In genomic region chr3:34292605-34293300, GRCh38 we compare ENCODE assay signal across 2 cellular contexts.
A peak's percentile ranks its signal among the peaks of the same experiment; 100 is the strongest.
TF ChIP-seq lines count a peak whose summit lies in the region.

No MANE protein-coding gene starts in this region.

TF ChIP-seq in SK-N-SH, 30 proteins besides CTCF, POLR2A, EP300 and RAD21 (continued from another document):
- TF ChIP-seq, protein P1, sequence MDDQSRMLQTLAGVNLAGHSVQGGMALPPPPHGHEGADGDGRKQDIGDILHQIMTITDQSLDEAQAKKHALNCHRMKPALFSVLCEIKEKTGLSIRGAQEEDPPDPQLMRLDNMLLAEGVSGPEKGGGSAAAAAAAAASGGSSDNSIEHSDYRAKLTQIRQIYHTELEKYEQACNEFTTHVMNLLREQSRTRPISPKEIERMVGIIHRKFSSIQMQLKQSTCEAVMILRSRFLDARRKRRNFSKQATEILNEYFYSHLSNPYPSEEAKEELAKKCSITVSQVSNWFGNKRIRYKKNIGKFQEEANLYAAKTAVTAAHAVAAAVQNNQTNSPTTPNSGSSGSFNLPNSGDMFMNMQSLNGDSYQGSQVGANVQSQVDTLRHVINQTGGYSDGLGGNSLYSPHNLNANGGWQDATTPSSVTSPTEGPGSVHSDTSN (IDR thresholded peaks at IDR 0.05), result no peak
- peak; percentile 49; the same call in 1 of the 2 replicates for TF ChIP-seq FOXJ3 (CRISPR knock-in tag; IDR thresholded peaks at IDR 0.05)
- peak; percentile 77 for TF ChIP-seq GATA2 (CRISPR knock-in tag; IDR thresholded peaks at IDR 0.05)
- TF ChIP-seq TAF1 (IDR thresholded peaks at IDR 0.05; ENCODE audit: borderline replicate concordance, low read depth, low read length), result no peak
- no peak for TF ChIP-seq CHD2 (IDR thresholded peaks at IDR 0.05; ENCODE audit: low read length, partially characterized antibody)
- no peak for TF ChIP-seq GABPA (IDR thresholded peaks at IDR 0.05; ENCODE audit: low read depth)
- no peak for TF ChIP-seq TEAD4 (IDR thresholded peaks at IDR 0.05; ENCODE audit: borderline replicate concordance, insufficient read depth)
- TF ChIP-seq JUND (IDR thresholded peaks at IDR 0.05), result no peak
- TF ChIP-seq EZH2phosphoT487 (IDR thresholded peaks at IDR 0.05; ENCODE audit: borderline replicate concordance, low read depth), result no peak
- TF ChIP-seq RCOR1 (IDR thresholded peaks at IDR 0.05; ENCODE audit: low read length), result peak; percentile 57; the same call in 1 of the 2 replicates
- TF ChIP-seq SMC3 (IDR thresholded peaks at IDR 0.05; ENCODE audit: low read depth, low read length), result no peak
- no peak for TF ChIP-seq POLR2AphosphoS5 (IDR thresholded peaks at IDR 0.05; ENCODE audit: low read depth, low read length)
- no peak for TF ChIP-seq USF1 (IDR thresholded peaks at IDR 0.05; ENCODE audit: borderline replicate concordance, low read depth)
- TF ChIP-seq, protein P2, sequence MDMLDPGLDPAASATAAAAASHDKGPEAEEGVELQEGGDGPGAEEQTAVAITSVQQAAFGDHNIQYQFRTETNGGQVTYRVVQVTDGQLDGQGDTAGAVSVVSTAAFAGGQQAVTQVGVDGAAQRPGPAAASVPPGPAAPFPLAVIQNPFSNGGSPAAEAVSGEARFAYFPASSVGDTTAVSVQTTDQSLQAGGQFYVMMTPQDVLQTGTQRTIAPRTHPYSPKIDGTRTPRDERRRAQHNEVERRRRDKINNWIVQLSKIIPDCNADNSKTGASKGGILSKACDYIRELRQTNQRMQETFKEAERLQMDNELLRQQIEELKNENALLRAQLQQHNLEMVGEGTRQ (IDR thresholded peaks at IDR 0.05; ENCODE audit: borderline replicate concordance, low read depth, low read length), result no peak
- TF ChIP-seq RFX5 (IDR thresholded peaks at IDR 0.05; ENCODE audit: low read length), result no peak
- TF ChIP-seq MXI1 (IDR thresholded peaks at IDR 0.05; ENCODE audit: low read depth, low read length), result no peak
- TF ChIP-seq FOSL2 (IDR thresholded peaks at IDR 0.05; ENCODE audit: borderline replicate concordance, low read depth), result no peak
- no peak for TF ChIP-seq FOXM1 (IDR thresholded peaks at IDR 0.05; ENCODE audit: low read depth)

TF ChIP-seq in SK-N-SH treated with all-trans-retinoic acid at 6 μM for 48 hours, 23 proteins besides CTCF, POLR2A, EP300 and RAD21 (continued from another document):
- TF ChIP-seq, protein P3, sequence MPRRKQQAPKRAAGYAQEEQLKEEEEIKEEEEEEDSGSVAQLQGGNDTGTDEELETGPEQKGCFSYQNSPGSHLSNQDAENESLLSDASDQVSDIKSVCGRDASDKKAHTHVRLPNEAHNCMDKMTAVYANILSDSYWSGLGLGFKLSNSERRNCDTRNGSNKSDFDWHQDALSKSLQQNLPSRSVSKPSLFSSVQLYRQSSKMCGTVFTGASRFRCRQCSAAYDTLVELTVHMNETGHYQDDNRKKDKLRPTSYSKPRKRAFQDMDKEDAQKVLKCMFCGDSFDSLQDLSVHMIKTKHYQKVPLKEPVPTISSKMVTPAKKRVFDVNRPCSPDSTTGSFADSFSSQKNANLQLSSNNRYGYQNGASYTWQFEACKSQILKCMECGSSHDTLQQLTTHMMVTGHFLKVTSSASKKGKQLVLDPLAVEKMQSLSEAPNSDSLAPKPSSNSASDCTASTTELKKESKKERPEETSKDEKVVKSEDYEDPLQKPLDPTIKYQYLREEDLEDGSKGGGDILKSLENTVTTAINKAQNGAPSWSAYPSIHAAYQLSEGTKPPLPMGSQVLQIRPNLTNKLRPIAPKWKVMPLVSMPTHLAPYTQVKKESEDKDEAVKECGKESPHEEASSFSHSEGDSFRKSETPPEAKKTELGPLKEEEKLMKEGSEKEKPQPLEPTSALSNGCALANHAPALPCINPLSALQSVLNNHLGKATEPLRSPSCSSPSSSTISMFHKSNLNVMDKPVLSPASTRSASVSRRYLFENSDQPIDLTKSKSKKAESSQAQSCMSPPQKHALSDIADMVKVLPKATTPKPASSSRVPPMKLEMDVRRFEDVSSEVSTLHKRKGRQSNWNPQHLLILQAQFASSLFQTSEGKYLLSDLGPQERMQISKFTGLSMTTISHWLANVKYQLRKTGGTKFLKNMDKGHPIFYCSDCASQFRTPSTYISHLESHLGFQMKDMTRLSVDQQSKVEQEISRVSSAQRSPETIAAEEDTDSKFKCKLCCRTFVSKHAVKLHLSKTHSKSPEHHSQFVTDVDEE (CRISPR knock-in tag; IDR thresholded peaks at IDR 0.05), result no peak
- TF ChIP-seq OSR1 (CRISPR knock-in tag; IDR thresholded peaks at IDR 0.05) (no peak), SNAI2 (CRISPR knock-in tag; IDR thresholded peaks at IDR 0.05) (no peak)
TF ChIP-seq in SK-N-SH treated with all-trans-retinoic acid at 6 μM for 48 hours: peak in this region for 0.
